9 cellular contexts compared by ENCODE assay signal in genomic region chr6:139839506-139840156, GRCh38.
DNase-seq lines count a peak whose midpoint lies in the region; ATAC-seq and TF ChIP-seq lines count a peak whose summit lies in the region.
"Had no signal": no experiment of that assay in that cellular context is flagged by ENCODE, and none has a peak within 500 bp of the region (broad histone marks: within the 10 kb centered on the region; RNA-seq: fewer than 3 reads in every experiment).

No MANE protein-coding gene starts in this region.

- no peaks in the 10 kb centered on the region for H3K4me1 ChIP-seq in sigmoid colon

- H3K9me3 ChIP-seq in sigmoid colon, result no peaks in the 10 kb centered on the region

- ATAC-seq in GM18873 (IDR thresholded peaks at IDR 0.05; ENCODE audit: low FRiP score, unreplicated experiment), result no peak

- H3K27ac ChIP-seq in sigmoid colon, result peak overlapping the region; percentile 21 to 35 (median 24)

- no peaks in the 10 kb centered on the region for H3K27me3 ChIP-seq in sigmoid colon

- no peaks in the 10 kb centered on the region for H3K36me3 ChIP-seq in sigmoid colon

- WGBS in sigmoid colon, 2 donors, result 68 to 88% methylated on average over 7 of the region's 7 CpGs

- H3K4me3 ChIP-seq in foreskin fibroblast (ENCODE audit: low read depth in 1 of 2, low read length in 2 of 2) (peak overlapping the region in 1 of 2 donors; percentile 9), sigmoid colon (peak overlapping the region in 1 of 4 donors; percentile 6)

- DNase-seq in GM04503 (ENCODE audit: low read depth) (peak; percentile 44), RPMI7951 (ENCODE audit: low read depth) (peak; percentile 94), foreskin fibroblast (peak; percentile 67 to 76), sigmoid colon (peak; percentile 74), NCI-H774 (lab: John Stamatoyannopoulos, UW) (no peak), NCI-H2107 treated with DMSO at 0.1 percent for 48 hours (lab: John Stamatoyannopoulos, UW; ENCODE audit: unreplicated experiment) (no peak)
- no peak for DNase-seq in stimulated activated CD4-positive, alpha-beta T cell treated with anti-CD3 and anti-CD28 coated beads, Interleukin-12 subunit alpha, Interleukin-12 subunit beta, amount 100 ng/mL, for 4 hours
- DNase-seq: SW 1271 had no signal

- TF ChIP-seq POLR2A in sigmoid colon (IDR thresholded peaks at IDR 0.05), result no peak

- TF ChIP-seq CTCF in foreskin fibroblast (IDR thresholded peaks at IDR 0.05; ENCODE audit: low read depth, low read length), result no peak
- no peak for TF ChIP-seq CTCF in sigmoid colon (IDR thresholded peaks at IDR 0.05)

- peak in 1 of 4 donors; percentile 24 for TF ChIP-seq EP300 in sigmoid colon (IDR thresholded peaks at IDR 0.05)

- intact Hi-C loops in sigmoid colon (cut with DNase I), result no loop called here

Comparison
In these comparisons a context has a peak if more than half of its experiments do, and no peak if none do; other contexts are left out.
1. DNase-seq: peak in GM04503 (single experiment), RPMI7951 (single experiment), foreskin fibroblast (2 of 2) and sigmoid colon (single experiment); none in stimulated activated CD4-positive, alpha-beta T cell treated with anti-CD3 and anti-CD28 coated beads, Interleukin-12 subunit alpha, Interleukin-12 subunit beta, amount 100 ng/mL, for 4 hours (single experiment), NCI-H774 (single experiment) and NCI-H2107 treated with DMSO at 0.1 percent for 48 hours (single experiment).